In the genomic region with DNA sequence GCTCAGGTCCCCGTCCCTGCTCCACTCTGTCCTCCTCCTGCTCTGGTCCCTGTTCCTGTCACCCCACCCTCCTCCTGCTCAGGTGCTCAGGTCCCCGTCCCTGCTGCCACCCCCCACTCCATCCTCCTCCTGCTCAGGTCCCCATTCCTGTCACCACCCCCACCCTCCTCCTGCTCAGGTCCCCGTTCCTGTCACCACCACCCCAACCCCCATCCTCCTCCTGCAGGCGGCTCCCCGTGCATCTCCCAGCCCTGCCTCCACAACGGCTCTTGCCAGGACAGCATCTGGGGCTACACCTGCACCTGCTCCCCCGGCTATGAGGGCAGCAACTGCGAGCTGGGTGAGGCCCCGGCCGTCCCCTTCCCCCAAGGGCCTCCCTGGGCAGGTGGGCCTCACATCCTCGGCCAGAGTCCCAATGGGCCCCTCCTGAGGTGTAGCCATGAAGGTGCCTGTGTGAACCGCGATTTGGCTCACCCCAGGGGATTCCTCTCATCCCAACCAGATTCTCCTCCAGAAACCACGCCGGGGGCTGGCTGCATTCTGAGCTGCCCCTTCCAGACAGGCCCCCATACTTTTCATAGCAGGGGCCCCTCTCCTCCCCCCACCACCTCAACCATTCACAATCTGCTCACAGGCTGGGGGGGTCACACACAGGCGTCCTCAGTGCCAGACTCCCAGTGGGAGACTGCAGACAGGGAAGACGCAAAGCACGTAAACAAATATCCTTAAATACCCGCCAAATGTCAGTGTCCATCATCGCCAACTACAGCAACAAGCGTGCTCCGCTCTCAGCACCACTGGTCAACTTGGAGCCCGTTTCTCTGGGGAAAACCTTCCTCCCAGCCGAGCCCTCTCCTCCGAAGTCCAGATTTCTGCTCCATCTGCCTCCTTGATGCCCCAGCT, we compare ENCODE assay signal across 14 cellular contexts. TPM values are rescaled to one million over a fixed set of nuclear protein-coding genes. Genes with fewer than 3 reads are reported as not detected.
DNase-seq lines count a peak whose midpoint lies in the region; ATAC-seq and TF ChIP-seq lines count a peak whose summit lies in the region.
"Had no signal": no experiment of that assay in that cellular context is flagged by ENCODE, and none has a peak within 500 bp of the region (broad histone marks: within the 10 kb centered on the region; RNA-seq: fewer than 3 reads in every experiment).

No MANE protein-coding gene starts in this region.

- 0 out of 2 replicates have a peak overlapping the region, but pooled peaks have one; percentile 6 for H3K9ac ChIP-seq in ES-I3 (ENCODE audit: low read depth, low read length)
- H3K9ac ChIP-seq: parathyroid adenoma had no signal

- peaks cover 4% of the 10 kb centered on the region for H3K36me3 Mint-ChIP-seq in activated CD4-positive, alpha-beta memory T cell treated with anti-CD3 and anti-CD28 coated beads, Interleukin-2, amount 10 ng/mL, durations not matched to agents 7 days and 5 days (ENCODE audit: low read depth)

- DNase-seq in DMS79 treated with DMSO at 0.1 percent for 48 hours (lab: John Stamatoyannopoulos, UW) (peak; percentile 22), DMS79 (lab: John Stamatoyannopoulos, UW) (no peak), lower lobe of right lung (no peak), NCI-H446 (lab: John Stamatoyannopoulos, UW) (no peak), SKM-1 (lab: John Stamatoyannopoulos, UW; ENCODE audit: unreplicated experiment) (no peak)
- DNase-seq in activated CD4-positive, alpha-beta memory T cell treated with anti-CD3 and anti-CD28 coated beads, Interleukin-2, amount 10 ng/mL, durations not matched to agents 7 days and 5 days, result no peak
- DNase-seq: left ventricle myocardium inferior, NCI-H2029, stomach, WERI-Rb-1 had no signal

- POLR2A ChIA-PET in activated CD4-positive, alpha-beta memory T cell treated with anti-CD3 and anti-CD28 coated beads, Interleukin-2, amount 10 ng/mL, durations not matched to agents 7 days and 5 days (lab: Charles Lee), result interaction anchor here (1.4 to 5.3 kb wide), 2 partner anchors 12 to 47 kb away, joined by 4 to 31 read pairs; a partner anchor contains a TSS

- H3K9me3 ChIP-seq in ES-I3 (ENCODE audit: control insufficient read depth, insufficient read depth, low read length) (no peaks in the 10 kb centered on the region), lower lobe of right lung (no peaks in the 10 kb centered on the region)

- H3K36me3 ChIP-seq in ES-I3 (ENCODE audit: insufficient read depth, low read length) (no peaks in the 10 kb centered on the region; the same call in 1 of the 2 replicates), lower lobe of right lung (no peaks in the 10 kb centered on the region)

- no peaks in the 10 kb centered on the region for H3K9me3 Mint-ChIP-seq in activated CD4-positive, alpha-beta memory T cell treated with anti-CD3 and anti-CD28 coated beads, Interleukin-2, amount 10 ng/mL, durations not matched to agents 7 days and 5 days

- intact Hi-C loops in lower lobe of right lung (cut with DNase I), result no loop called here

- H3K4me3 Mint-ChIP-seq in activated CD4-positive, alpha-beta memory T cell treated with anti-CD3 and anti-CD28 coated beads, Interleukin-2, amount 10 ng/mL, durations not matched to agents 7 days and 5 days, result no peak overlapping the region

- H3K4me1 ChIP-seq in ES-I3 (ENCODE audit: insufficient read depth, low read length) (peaks cover 11% of the 10 kb centered on the region; the same call in 1 of the 2 replicates), lower lobe of right lung (no peaks in the 10 kb centered on the region)
- H3K4me1 ChIP-seq: left ventricle myocardium inferior, parathyroid adenoma had no signal

- H3K4me3 ChIP-seq in lower lobe of right lung, result no peak overlapping the region
- H3K4me3 ChIP-seq: left ventricle myocardium inferior, stomach had no signal

- peaks cover 1% of the 10 kb centered on the region for H3K27me3 Mint-ChIP-seq in activated CD4-positive, alpha-beta memory T cell treated with anti-CD3 and anti-CD28 coated beads, Interleukin-2, amount 10 ng/mL, durations not matched to agents 7 days and 5 days

- CTCF ChIA-PET in activated CD4-positive, alpha-beta memory T cell treated with anti-CD3 and anti-CD28 coated beads, Interleukin-2, amount 10 ng/mL, durations not matched to agents 7 days and 5 days (lab: Charles Lee), result interaction anchor here (0.7 to 1.2 kb wide), 2 partner anchors 75 to 228 kb away, joined by 3 read pairs; no protein-coding TSS in a partner anchor

- no peak overlapping the region for H3K27ac ChIP-seq in lower lobe of right lung
- H3K27ac ChIP-seq: left ventricle myocardium inferior, parathyroid adenoma, stomach, WERI-Rb-1 had no signal

- peak overlapping the region; percentile 69 for H3K27ac Mint-ChIP-seq in activated CD4-positive, alpha-beta memory T cell treated with anti-CD3 and anti-CD28 coated beads, Interleukin-2, amount 10 ng/mL, durations not matched to agents 7 days and 5 days

- peak; percentile 5 to 14 for ATAC-seq in lower lobe of right lung
- no peak for ATAC-seq in HG02763 (IDR thresholded peaks at IDR 0.05; ENCODE audit: unreplicated experiment)

- no peak for TF ChIP-seq CTCF in lower lobe of right lung (IDR thresholded peaks at IDR 0.05)

- peaks cover 34% of the 10 kb centered on the region for H3K4me1 Mint-ChIP-seq in activated CD4-positive, alpha-beta memory T cell treated with anti-CD3 and anti-CD28 coated beads, Interleukin-2, amount 10 ng/mL, durations not matched to agents 7 days and 5 days

- peaks cover 22% of the 10 kb centered on the region for H3K27me3 ChIP-seq in lower lobe of right lung (ENCODE audit: low read depth)

RNA-seq across cellular contexts. Expression of a gene that starts 4.6 kb away (rescaled TPM):
- total RNA-seq in activated CD4-positive, alpha-beta memory T cell treated with anti-CD3 and anti-CD28 coated beads, Interleukin-2, amount 10 ng/mL, durations not matched to agents 7 days and 5 days, result not detected
- total RNA-seq in lower lobe of right lung, result not detected
- total RNA-seq: glomerular endothelial cell, left ventricle myocardium inferior had no signal

RNA-seq across cellular contexts. Expression of a gene that starts 40.4 kb away (rescaled TPM):
- total RNA-seq in activated CD4-positive, alpha-beta memory T cell treated with anti-CD3 and anti-CD28 coated beads, Interleukin-2, amount 10 ng/mL, durations not matched to agents 7 days and 5 days, result not detected
- 8.9 TPM for total RNA-seq in lower lobe of right lung
- total RNA-seq: glomerular endothelial cell had no signal

RNA-seq across cellular contexts. Expression of a gene that starts 45.4 kb away (rescaled TPM):
- 10 to 100 TPM; 58.9 to 66.2 TPM for total RNA-seq in activated CD4-positive, alpha-beta memory T cell treated with anti-CD3 and anti-CD28 coated beads, Interleukin-2, amount 10 ng/mL, durations not matched to agents 7 days and 5 days
- 35.1 TPM for total RNA-seq in lower lobe of right lung

RNA-seq across cellular contexts. Expression of a gene that starts 46.4 kb away (rescaled TPM):
- 10 to 100 TPM; 67.2 to 68.8 TPM for total RNA-seq in activated CD4-positive, alpha-beta memory T cell treated with anti-CD3 and anti-CD28 coated beads, Interleukin-2, amount 10 ng/mL, durations not matched to agents 7 days and 5 days
- 60.1 TPM for total RNA-seq in lower lobe of right lung

RNA-seq across cellular contexts. Expression of a gene that starts 57.4 kb away (rescaled TPM):
- not detected for total RNA-seq in activated CD4-positive, alpha-beta memory T cell treated with anti-CD3 and anti-CD28 coated beads, Interleukin-2, amount 10 ng/mL, durations not matched to agents 7 days and 5 days
- total RNA-seq in lower lobe of right lung, result not detected
- total RNA-seq: glomerular endothelial cell, left ventricle myocardium inferior, stomach had no signal
